In the genomic region with DNA sequence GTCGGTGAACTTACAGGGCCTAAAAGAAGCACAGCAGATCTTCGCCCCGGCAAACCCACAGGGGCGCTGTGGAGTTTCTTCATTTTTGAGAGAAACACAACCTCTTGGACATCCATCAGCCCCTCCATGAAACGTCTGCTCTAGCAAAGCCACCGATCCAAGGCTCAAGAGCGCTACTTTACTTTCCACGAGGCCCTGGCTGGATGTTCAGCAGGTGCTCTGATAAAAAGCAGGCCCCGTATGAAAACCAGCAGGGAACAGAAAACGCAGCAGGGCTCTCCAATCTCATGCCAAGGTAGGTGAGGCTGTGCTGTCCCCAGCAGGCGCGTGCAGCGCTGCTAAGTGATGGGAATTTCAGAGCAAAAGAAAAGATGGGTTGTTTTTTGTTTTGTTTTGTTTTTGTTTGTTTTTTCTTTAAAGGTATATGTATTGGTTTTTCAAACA, we compare ENCODE assay signal across 16 cellular contexts.
DNase-seq lines count a peak whose midpoint lies in the region; ATAC-seq and TF ChIP-seq lines count a peak whose summit lies in the region.
"Had no signal": no experiment of that assay in that cellular context is flagged by ENCODE, and none has a peak within 500 bp of the region (broad histone marks: within the 10 kb centered on the region; RNA-seq: fewer than 3 reads in every experiment).

No MANE protein-coding gene starts in this region.

- CTCF ChIA-PET in PC-9 (lab: Charles Lee), result no interaction called here

- H3K9ac ChIP-seq in colonic mucosa (ENCODE audit: low read depth in 2 of 2, low read length in 2 of 2), result peak overlapping the region in 1 of 2 donors; percentile 31

- H3K27me3 ChIP-seq in colonic mucosa (no peaks in the 10 kb centered on the region), transverse colon (no peaks in the 10 kb centered on the region), PC-9 (ENCODE audit: insufficient read depth, low read depth) (no peaks in the 10 kb centered on the region)
- H3K27me3 ChIP-seq: right lobe of liver, thyroid gland had no signal

- POLR2A ChIA-PET in PC-9 (lab: Charles Lee; ENCODE audit: unreplicated experiment), result no interaction called here

- no TSS peak for BruUV-seq in PC-9 (replicated peaks; lab: Mats Ljungman, UMichigan)

- intact Hi-C loops in colonic mucosa (cut with DNase I), result no loop called here
- intact Hi-C loops in transverse colon (cut with DNase I; ENCODE audit: low total_unique reads), result no loop called here
- intact Hi-C loops in PC-9 (cut with micrococcal nuclease; ENCODE audit: unreplicated experiment), result no loop called here

- H3K4me1 ChIP-seq in colonic mucosa, result no peaks in the 10 kb centered on the region
- peaks cover 6 to 25% (median 14%) of the 10 kb centered on the region in 4 donors for H3K4me1 ChIP-seq in transverse colon
- peaks cover 15% of the 10 kb centered on the region for H3K4me1 ChIP-seq in PC-9 (replicated peaks; ENCODE audit: insufficient read depth)

- 57 to 58% methylated on average over 5 to 13 of the region's 13 CpGs for WGBS in transverse colon (ENCODE audit: low coverage in 1 of 2), 2 donors

- TF ChIP-seq CTCF in colonic mucosa (IDR thresholded peaks at IDR 0.05) (no peak), transverse colon (IDR thresholded peaks at IDR 0.05) (no peak), PC-9 (conservative IDR thresholded peaks at IDR 0.05) (no peak)

- no peaks in the 10 kb centered on the region for H3K9me3 ChIP-seq in colonic mucosa
- H3K9me3 ChIP-seq in transverse colon, result no peaks in the 10 kb centered on the region
- peaks cover 8% of the 10 kb centered on the region; the same call in 1 of the 2 replicates for H3K9me3 ChIP-seq in PC-9 (ENCODE audit: insufficient read depth, low read depth)
- H3K9me3 ChIP-seq: right lobe of liver, thyroid gland had no signal

- TF ChIP-seq POLR2A in transverse colon (IDR thresholded peaks at IDR 0.05), result no peak

- H4K20me1 ChIP-seq in PC-9 (ENCODE audit: insufficient read depth), result no peaks in the 10 kb centered on the region

- in situ Hi-C loops in transverse colon (cut with MboI; ENCODE audit: low pct_ligation_motif_present in 1 of 4, low pct_unique_long_range_greater_than_20kb in 1 of 4, low sequenced_read_pairs in 3 of 4), result no loop called here

- H3K79me2 ChIP-seq in PC-9 (ENCODE audit: low read depth), result no peaks in the 10 kb centered on the region

- H3F3A ChIP-seq in PC-9 (ENCODE audit: insufficient read depth, low read depth), result peaks cover 9% of the 10 kb centered on the region; the same call in 1 of the 2 replicates

- H3K36me3 ChIP-seq in colonic mucosa, result no peaks in the 10 kb centered on the region
- no peaks in the 10 kb centered on the region for H3K36me3 ChIP-seq in transverse colon
- H3K36me3 ChIP-seq in PC-9 (ENCODE audit: low read depth), result no peaks in the 10 kb centered on the region
- H3K36me3 ChIP-seq: right lobe of liver, thyroid gland had no signal

- DNase-seq in NCI-H748 (lab: John Stamatoyannopoulos, UW; ENCODE audit: unreplicated experiment) (peak; percentile 36), NCI-H748 treated with DMSO at 0.1 percent for 48 hours (lab: John Stamatoyannopoulos, UW) (no peak), NCI-H345 (lab: John Stamatoyannopoulos, UW) (peak; percentile 83), colonic mucosa (no peak), transverse colon (no peak), NCI-H526 (lab: John Stamatoyannopoulos, UW) (no peak), PC-9 (no peak)
- DNase-seq: activated naive CD8-positive, alpha-beta T cell treated with anti-CD3 and anti-CD28 coated beads, Interleukin-2, amount 10 ng/mL, durations not matched to agents 7 days and 5 days; activated T-cell treated with anti-CD3 and anti-CD28 coated beads, Interleukin-2, amount 50 U/mL, for 24 hours; GOT3; immature natural killer cell; stimulated activated CD4-positive, alpha-beta T cell treated with anti-CD3 and anti-CD28 coated beads, Interleukin-4, amount 100 ng/mL, for 1 hour; T-helper 9 cell had no signal

- no peak overlapping the region for H3K4me2 ChIP-seq in PC-9

- peak overlapping the region; percentile 49 for H3K27ac ChIP-seq in colonic mucosa
- peak overlapping the region; percentile 53 to 71 (median 61) for H3K27ac ChIP-seq in transverse colon
- no peak overlapping the region for H3K27ac ChIP-seq in PC-9
- H3K27ac ChIP-seq: right lobe of liver, thyroid gland had no signal

- H3K4me3 ChIP-seq in colonic mucosa (no peak overlapping the region), transverse colon (no peak overlapping the region), PC-9 (no peak overlapping the region)
- H3K4me3 ChIP-seq: right lobe of liver, thyroid gland had no signal

- no peak for TF ChIP-seq EP300 in transverse colon (IDR thresholded peaks at IDR 0.05; ENCODE audit: low read depth)

- H2AFZ ChIP-seq in PC-9, result no peak overlapping the region

- no peak for ATAC-seq in GM21528 (IDR thresholded peaks at IDR 0.05; ENCODE audit: low FRiP score, unreplicated experiment)

- H3K9me2 ChIP-seq in PC-9 (ENCODE audit: insufficient read depth), result no peaks in the 10 kb centered on the region

Comparison
In these comparisons a context has a peak if more than half of its experiments do, and no peak if none do; other contexts are left out.
1. DNase-seq: peak in NCI-H748 (single experiment) and NCI-H345 (single experiment); none in NCI-H748 treated with DMSO at 0.1 percent for 48 hours (single experiment), colonic mucosa (single experiment), transverse colon (single experiment), NCI-H526 (0 of 2) and PC-9 (0 of 2).